18 cellular contexts compared by ENCODE assay signal in the genomic region with DNA sequence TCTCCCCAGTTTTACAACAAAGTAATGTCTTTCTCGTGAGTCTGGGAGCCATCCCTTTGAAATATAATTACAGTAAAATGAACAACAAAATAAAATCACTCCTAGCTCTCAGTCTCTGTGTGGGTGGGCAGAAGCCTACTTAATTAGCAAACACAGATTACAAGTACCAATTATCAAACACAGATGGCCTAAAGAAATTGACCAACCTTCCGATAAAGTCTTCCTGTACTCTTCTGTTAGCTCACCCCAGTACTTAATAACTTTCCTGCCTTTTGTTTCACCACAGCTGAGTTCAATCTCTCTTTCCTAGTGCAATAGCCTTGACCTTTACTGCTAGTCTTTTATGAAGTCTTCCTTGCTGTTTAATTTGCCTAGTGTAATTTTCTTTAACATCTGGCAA.
A peak's percentile ranks its signal among the peaks of the same experiment; 100 is the strongest.
DNase-seq lines count a peak whose midpoint lies in the region; TF ChIP-seq lines count a peak whose summit lies in the region.
"Had no signal": no experiment of that assay in that cellular context is flagged by ENCODE, and none has a peak within 500 bp of the region (broad histone marks: within the 10 kb centered on the region; RNA-seq: fewer than 3 reads in every experiment).

No MANE protein-coding gene starts in this region.

- H3K4me3 Mint-ChIP-seq in activated naive CD8-positive, alpha-beta T cell treated with anti-CD3 and anti-CD28 coated beads for 36 hours: no peak overlapping the region
- H3K4me3 Mint-ChIP-seq in activated CD4-positive, alpha-beta memory T cell treated with anti-CD3 and anti-CD28 coated beads for 36 hours: no peak overlapping the region
- H3K4me3 Mint-ChIP-seq: CD4-positive, alpha-beta T cell; T-helper 1 cell treated with Interleukin-12 subunit alpha and Interleukin-12 subunit beta and Interleukin-4 antibody, amounts not matched to agents 30 μg/mL and 1 μg/mL, for 36 hours had no signal

- peaks cover 5% of the 10 kb centered on the region; the same call in 1 of the 2 replicates for H3K4me1 ChIP-seq in HUES6 (ENCODE audit: control insufficient read depth, insufficient read depth, low read length)
- H3K4me1 ChIP-seq in iPS-20b (ENCODE audit: insufficient read depth, low read length): peaks cover 4% of the 10 kb centered on the region; the same call in 1 of the 2 replicates
- no peaks in the 10 kb centered on the region for H3K4me1 ChIP-seq in vagina
- H3K4me1 ChIP-seq: BLaER1, SJCRH30 had no signal

- H3K27ac Mint-ChIP-seq in activated naive CD8-positive, alpha-beta T cell treated with anti-CD3 and anti-CD28 coated beads for 36 hours: no peak overlapping the region
- H3K27ac Mint-ChIP-seq in activated CD4-positive, alpha-beta memory T cell treated with anti-CD3 and anti-CD28 coated beads for 36 hours: no peak overlapping the region
- H3K27ac Mint-ChIP-seq: CD4-positive, alpha-beta T cell; T-helper 1 cell treated with Interleukin-12 subunit alpha and Interleukin-12 subunit beta and Interleukin-4 antibody, amounts not matched to agents 30 μg/mL and 1 μg/mL, for 36 hours had no signal

- CTCF ChIA-PET in activated CD4-positive, alpha-beta memory T cell treated with anti-CD3 and anti-CD28 coated beads for 36 hours (lab: Charles Lee): no interaction called here

- TF ChIP-seq POLR2A in vagina (IDR thresholded peaks at IDR 0.05): no peak

- peaks cover 9% of the 10 kb centered on the region for H3K9me3 Mint-ChIP-seq in activated naive CD8-positive, alpha-beta T cell treated with anti-CD3 and anti-CD28 coated beads for 36 hours
- peaks cover 20% of the 10 kb centered on the region for H3K9me3 Mint-ChIP-seq in activated CD4-positive, alpha-beta memory T cell treated with anti-CD3 and anti-CD28 coated beads for 36 hours

- intact Hi-C loops in vagina (cut with DNase I): no loop called here
- intact Hi-C loops in activated CD4-positive, alpha-beta memory T cell treated with anti-CD3 and anti-CD28 coated beads for 36 hours (cut with micrococcal nuclease): no loop called here

- peaks cover 27% of the 10 kb centered on the region for H3K9me3 ChIP-seq in HUES6 (ENCODE audit: control insufficient read depth, insufficient read depth, low read depth, low read length)
- H3K9me3 ChIP-seq in iPS-20b (ENCODE audit: insufficient read depth, low read depth, low read length): peaks cover 5% of the 10 kb centered on the region
- H3K9me3 ChIP-seq in vagina: no peaks in the 10 kb centered on the region
- H3K9me3 ChIP-seq: BLaER1, SJCRH30 had no signal

- H3K9ac ChIP-seq in HUES6 (ENCODE audit: low read length) (peak overlapping the region; percentile 31), iPS-20b (ENCODE audit: low read depth, low read length) (no peak overlapping the region)
- H3K9ac ChIP-seq: BLaER1, GM23248 had no signal

- no peaks in the 10 kb centered on the region for H3K27me3 Mint-ChIP-seq in activated naive CD8-positive, alpha-beta T cell treated with anti-CD3 and anti-CD28 coated beads for 36 hours
- H3K27me3 Mint-ChIP-seq in activated CD4-positive, alpha-beta memory T cell treated with anti-CD3 and anti-CD28 coated beads for 36 hours: no peaks in the 10 kb centered on the region
- H3K27me3 Mint-ChIP-seq: CD4-positive, alpha-beta T cell had no signal

- H3K36me3 Mint-ChIP-seq in activated naive CD8-positive, alpha-beta T cell treated with anti-CD3 and anti-CD28 coated beads for 36 hours: no peaks in the 10 kb centered on the region
- H3K36me3 Mint-ChIP-seq in activated CD4-positive, alpha-beta memory T cell treated with anti-CD3 and anti-CD28 coated beads for 36 hours: peaks cover 1% of the 10 kb centered on the region

- H3K27ac ChIP-seq in HUES6 (ENCODE audit: low read depth, low read length): peak overlapping the region; percentile 80; the same call in 1 of the 2 replicates
- peak overlapping the region; percentile 37 for H3K27ac ChIP-seq in iPS-20b (ENCODE audit: low read length)
- no peak overlapping the region for H3K27ac ChIP-seq in vagina
- H3K27ac ChIP-seq: BLaER1, GM23248, SJCRH30 had no signal

- H3K4me1 Mint-ChIP-seq in activated naive CD8-positive, alpha-beta T cell treated with anti-CD3 and anti-CD28 coated beads for 36 hours: no peaks in the 10 kb centered on the region
- no peaks in the 10 kb centered on the region for H3K4me1 Mint-ChIP-seq in activated CD4-positive, alpha-beta memory T cell treated with anti-CD3 and anti-CD28 coated beads for 36 hours (ENCODE audit: low read depth)

- POLR2A ChIA-PET in activated CD4-positive, alpha-beta memory T cell treated with anti-CD3 and anti-CD28 coated beads for 36 hours (lab: Charles Lee): no interaction called here

- TF ChIP-seq CTCF in vagina (IDR thresholded peaks at IDR 0.05): no peak

- H3K27me3 ChIP-seq in HUES6 (ENCODE audit: control insufficient read depth, insufficient read depth, low read length) (no peaks in the 10 kb centered on the region), iPS-20b (ENCODE audit: insufficient read depth, low read length) (no peaks in the 10 kb centered on the region), vagina (no peaks in the 10 kb centered on the region)
- H3K27me3 ChIP-seq: BLaER1, SJCRH30 had no signal

- H3K4me3 ChIP-seq in HUES6 (ENCODE audit: low read depth, low read length) (no peak overlapping the region), iPS-20b (ENCODE audit: low read length) (no peak overlapping the region), vagina (no peak overlapping the region)
- H3K4me3 ChIP-seq: BLaER1, GM23248, SJCRH30 had no signal

- peak; percentile 51 for DNase-seq in SK-N-DZ (ENCODE audit: low spot score)
- no peak for DNase-seq in activated naive CD8-positive, alpha-beta T cell treated with anti-CD3 and anti-CD28 coated beads for 36 hours
- DNase-seq in NCI-H2029 treated with DMSO at 0.1 percent for 48 hours (lab: John Stamatoyannopoulos, UW): no peak
- no peak for DNase-seq in vagina (ENCODE audit: extremely low spot score in 2 of 2)
- DNase-seq in activated CD4-positive, alpha-beta memory T cell treated with anti-CD3 and anti-CD28 coated beads for 36 hours: no peak
- DNase-seq: CD4-positive, alpha-beta T cell; DND-41; GM23248; Kasumi-1; NCI-H187; NCI-H226; NCI-H510A treated with DMSO at 0.1 percent for 48 hours; OCI-M1; SJCRH30 had no signal

- H3K36me3 ChIP-seq in HUES6 (ENCODE audit: control insufficient read depth, insufficient read depth, low read length) (peaks cover 9% of the 10 kb centered on the region), iPS-20b (ENCODE audit: insufficient read depth, low read depth, low read length) (peaks cover 3% of the 10 kb centered on the region; the same call in 1 of the 2 replicates), vagina (no peaks in the 10 kb centered on the region)
- H3K36me3 ChIP-seq: BLaER1, SJCRH30 had no signal
